ENCODE assay signal across 18 cellular contexts in the genomic region with DNA sequence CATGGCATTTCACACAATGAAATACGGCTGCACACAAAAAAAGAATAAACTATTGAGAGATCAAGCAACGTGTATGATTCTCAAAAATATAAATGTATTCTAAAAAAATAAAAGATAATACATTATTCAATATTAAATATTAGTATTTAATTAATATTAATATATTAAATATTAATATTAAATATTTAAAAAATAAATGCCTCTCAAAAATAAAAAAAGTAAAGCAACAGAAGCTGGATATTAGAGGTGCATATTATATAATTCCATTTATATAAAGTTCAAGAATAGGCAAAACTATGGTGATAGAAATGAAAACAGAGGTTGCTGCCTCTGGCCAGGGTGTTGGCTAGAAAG. TPM values are rescaled to one million over a fixed set of nuclear protein-coding genes. Genes with fewer than 3 reads are reported as not detected.
A peak's percentile ranks its signal among the peaks of the same experiment; 100 is the strongest.
DNase-seq lines count a peak whose midpoint lies in the region; ATAC-seq, FAIRE-seq and TF ChIP-seq lines count a peak whose summit lies in the region.
"Had no signal": no experiment of that assay in that cellular context is flagged by ENCODE, and none has a peak within 500 bp of the region (broad histone marks: within the 10 kb centered on the region; RNA-seq: fewer than 3 reads in every experiment).

No MANE protein-coding gene starts in this region.

- no peaks in the 10 kb centered on the region for H3K79me1 ChIP-seq in neuronal stem cell (ENCODE audit: low read depth, low read length)

- H3K27ac Mint-ChIP-seq in progenitor cell of endocrine pancreas: peak overlapping the region; percentile 22

- FAIRE-seq in G401.6 (lab: Jason Lieb, UNC): peak; percentile 86

- H3K18ac ChIP-seq in neuronal stem cell (ENCODE audit: low read length): no peak overlapping the region

- no peak overlapping the region for H2AK5ac ChIP-seq in neuronal stem cell (ENCODE audit: low read depth, low read length)

- H3K9ac ChIP-seq in neuronal stem cell (ENCODE audit: low read depth, low read length, poor library complexity): no peak overlapping the region

- H4K8ac ChIP-seq in neuronal stem cell (ENCODE audit: low read depth, low read length): no peak overlapping the region

- no peak overlapping the region for H3K14ac ChIP-seq in neuronal stem cell (ENCODE audit: low read length)

- peaks cover 60% of the 10 kb centered on the region for H3K4me1 ChIP-seq in SJSA1 (replicated peaks)
- H3K4me1 ChIP-seq in esophagus muscularis mucosa: peaks cover 5 to 10% (median 6%) of the 10 kb centered on the region in 4 donors
- peaks cover 0 to 6% (median 0%) of the 10 kb centered on the region in 9 donors for H3K4me1 ChIP-seq in heart right ventricle
- no peaks in the 10 kb centered on the region for H3K4me1 ChIP-seq in neuronal stem cell (ENCODE audit: control insufficient read depth in 2 of 2, insufficient read depth in 1 of 2, low read depth in 1 of 2, low read length in 2 of 2)

- no peak for TF ChIP-seq EP300 in esophagus muscularis mucosa (IDR thresholded peaks at IDR 0.05)

- no peak for TF ChIP-seq CTCF in esophagus muscularis mucosa (IDR thresholded peaks at IDR 0.05)
- no peak for TF ChIP-seq CTCF in progenitor cell of endocrine pancreas (IDR thresholded peaks at IDR 0.05; ENCODE audit: unreplicated experiment)
- TF ChIP-seq CTCF in heart right ventricle (IDR thresholded peaks at IDR 0.05): no peak

- H2BK120ac ChIP-seq in neuronal stem cell (ENCODE audit: low read depth, low read length): no peak overlapping the region

- H3K4me3 ChIP-seq in SJSA1 (no peak overlapping the region), esophagus muscularis mucosa (no peak overlapping the region), heart right ventricle (no peak overlapping the region), neuronal stem cell (ENCODE audit: low read length in 2 of 2) (no peak overlapping the region)
- H3K4me3 ChIP-seq: ovary, thoracic aorta had no signal

- H3K36me3 Mint-ChIP-seq in progenitor cell of endocrine pancreas (ENCODE audit: insufficient read depth): peaks cover 2% of the 10 kb centered on the region

- H2BK5ac ChIP-seq in neuronal stem cell (ENCODE audit: low read length): no peak overlapping the region

- intact Hi-C loops in esophagus muscularis mucosa (cut with DNase I) (no loop called here), heart right ventricle (cut with DNase I) (loop anchor here in 1 of 10 donors (10.0 kb wide), 1 partner anchor 48 kb away; no protein-coding TSS in a partner anchor)

- H3K9me3 Mint-ChIP-seq in progenitor cell of endocrine pancreas (ENCODE audit: low read depth): peaks cover 5% of the 10 kb centered on the region

- H3K27me3 Mint-ChIP-seq in progenitor cell of endocrine pancreas: no peaks in the 10 kb centered on the region
- H3K27me3 Mint-ChIP-seq: activated naive CD8-positive, alpha-beta T cell had no signal

- 42% methylated on average over 2 of the region's 2 CpGs for WGBS in esophagus muscularis mucosa
- 27 to 40% methylated on average over 2 of the region's 2 CpGs for WGBS in heart right ventricle, 2 donors
- WGBS in neuronal stem cell (ENCODE audit: extremely low coverage in 2 of 2, insufficient read length in 2 of 2, insufficient replicate concordance in 1 of 2), 2 donors: no CpG with 5 or more reads among the region's 2 CpGs

- H3K4ac ChIP-seq in neuronal stem cell (ENCODE audit: low read length): no peak overlapping the region

- no peaks in the 10 kb centered on the region for H3K27me3 ChIP-seq in SJSA1 (replicated peaks)
- no peaks in the 10 kb centered on the region for H3K27me3 ChIP-seq in esophagus muscularis mucosa
- no peaks in the 10 kb centered on the region for H3K27me3 ChIP-seq in heart right ventricle
- no peaks in the 10 kb centered on the region for H3K27me3 ChIP-seq in neuronal stem cell (ENCODE audit: control insufficient read depth in 3 of 3, insufficient read depth in 3 of 3, low read depth in 1 of 3, low read length in 3 of 3)
- H3K27me3 ChIP-seq: ovary had no signal

- H2BK15ac ChIP-seq in neuronal stem cell (ENCODE audit: low read length): no peak overlapping the region

- no peak overlapping the region for H3K4me3 Mint-ChIP-seq in progenitor cell of endocrine pancreas (ENCODE audit: low read depth)

- no peak for TF ChIP-seq POLR2A in esophagus muscularis mucosa (IDR thresholded peaks at IDR 0.05; ENCODE audit: low read depth)

- H3K36me3 ChIP-seq in SJSA1: no peaks in the 10 kb centered on the region
- no peaks in the 10 kb centered on the region for H3K36me3 ChIP-seq in esophagus muscularis mucosa
- no peaks in the 10 kb centered on the region for H3K36me3 ChIP-seq in heart right ventricle
- no peaks in the 10 kb centered on the region for H3K36me3 ChIP-seq in neuronal stem cell (replicated peaks in 1 of 2; ENCODE audit: control insufficient read depth in 2 of 2, insufficient read depth in 2 of 2, low read length in 2 of 2)
- H3K36me3 ChIP-seq: ovary, thoracic aorta had no signal

- H3K9me3 ChIP-seq in SJSA1 (replicated peaks) (no peaks in the 10 kb centered on the region), esophagus muscularis mucosa (no peaks in the 10 kb centered on the region), heart right ventricle (peaks cover 0 to 16% (median 0%) of the 10 kb centered on the region in 11 donors), neuronal stem cell (replicated peaks in 1 of 2; ENCODE audit: control insufficient read depth in 2 of 2, insufficient read depth in 1 of 2, low read depth in 1 of 2, low read length in 2 of 2) (peaks cover 5 to 9% of the 10 kb centered on the region in 2 donors)
- H3K9me3 ChIP-seq: ovary, thoracic aorta had no signal

- no peak overlapping the region for H2BK12ac ChIP-seq in neuronal stem cell (ENCODE audit: low read length)

- ATAC-seq in GM21381 (IDR thresholded peaks at IDR 0.05; ENCODE audit: unreplicated experiment) (no peak), heart right ventricle (no peak), GM19328 (IDR thresholded peaks at IDR 0.05; ENCODE audit: unreplicated experiment) (no peak)

- H3K27ac ChIP-seq in SJSA1 (peak overlapping the region; percentile 75), esophagus muscularis mucosa (replicated peaks in 1 of 4) (peak overlapping the region in 3 of 4 donors; percentile 9 to 59 (median 13)), heart right ventricle (no peak overlapping the region), neuronal stem cell (replicated peaks; ENCODE audit: low read length) (no peak overlapping the region)
- H3K27ac ChIP-seq: HL-60, ovary had no signal

- no peak overlapping the region for H4K91ac ChIP-seq in neuronal stem cell (ENCODE audit: low read depth, low read length, poor library complexity)

- H2AFZ ChIP-seq in neuronal stem cell (ENCODE audit: low read length): no peak overlapping the region

- no peak overlapping the region for H3K23ac ChIP-seq in neuronal stem cell (ENCODE audit: low read depth, low read length, poor library complexity)

- DNase-seq in SJSA1 (ENCODE audit: low read depth in 1 of 2, low spot score in 2 of 2): no peak
- DNase-seq in esophagus muscularis mucosa (ENCODE audit: extremely low spot score): no peak
- no peak for DNase-seq in progenitor cell of endocrine pancreas (ENCODE audit: low spot score, unreplicated experiment)
- DNase-seq in heart right ventricle: no peak
- no peak for DNase-seq in neuronal stem cell (ENCODE audit: low spot score)
- DNase-seq: activated CD4-positive, alpha-beta T cell treated with anti-CD3 and anti-CD28 coated beads, Interleukin-2, amount 50 U/mL, for 4 hours; activated T-cell treated with anti-CD3 and anti-CD28 coated beads, Interleukin-2, amount 50 U/mL, for 1 hour; effector CD4-positive, alpha-beta T cell; KBM-7; NCI-H1048; NCI-H69; ovary had no signal

- peaks cover 11% of the 10 kb centered on the region for H3K4me1 Mint-ChIP-seq in progenitor cell of endocrine pancreas (ENCODE audit: low read depth)

- no peak overlapping the region for H3K4me2 ChIP-seq in neuronal stem cell (ENCODE audit: insufficient read depth, low read length, poor library complexity, severe bottlenecking)

RNA-seq across cellular contexts. Expression of a gene that starts 57.1 kb away (rescaled TPM):
- total RNA-seq in SJSA1 (2014; rRNA removed; shearing (Covaris generic)): 112 and 132 TPM in 2 replicates
- total RNA-seq in esophagus muscularis mucosa (100 to 1,000 TPM in 1 of 4 donors, 10 to 100 TPM in 3; 56.5 to 793 (median 90.5) TPM), progenitor cell of endocrine pancreas (4.9 and 5.1 TPM in 2 replicates), heart right ventricle (100 to 1,000 TPM in 2 of 10 donors, 10 to 100 TPM in 8; 19.6 to 297 (median 31.3) TPM)
- polyA plus RNA-seq in heart right ventricle: 10 to 100 TPM; 81.4 to 95.2 TPM
- 3.0 TPM for polyA plus RNA-seq in neuronal stem cell (2013, experiment 1 of 2)
- polyA plus RNA-seq in neuronal stem cell (2013, experiment 2 of 2): 2.3 TPM

Comparison
In these comparisons a context has a peak if more than half of its experiments do, and no peak if none do; other contexts are left out.
1. H3K27ac ChIP-seq: peak in SJSA1 (single experiment) and esophagus muscularis mucosa (3 of 4); none in heart right ventricle (0 of 10) and neuronal stem cell (single experiment).